8 cellular contexts compared by ENCODE assay signal in genomic region chr1:244435562-244436205, GRCh38. TPM values are rescaled to one million over a fixed set of nuclear protein-coding genes. Genes with fewer than 3 reads are reported as not detected.
DNase-seq lines count a peak whose midpoint lies in the region; ATAC-seq and TF ChIP-seq lines count a peak whose summit lies in the region.

No MANE protein-coding gene starts in this region.

- peak overlapping the region; percentile 59 for H3K4me2 ChIP-seq in SK-N-SH

- no peak for ATAC-seq in GM19452 (IDR thresholded peaks at IDR 0.05; ENCODE audit: unreplicated experiment)

- TF ChIP-seq EP300 in SK-N-SH (IDR thresholded peaks at IDR 0.05; ENCODE audit: borderline replicate concordance in 1 of 2, low read depth in 1 of 2, low read length in 1 of 2): no peak

- peak overlapping the region; percentile 48 for H3K9ac ChIP-seq in SK-N-SH

- 39% methylated on average over 6 of the region's 6 CpGs for WGBS in SK-N-SH (ENCODE audit: low lambda C conversion rate)

- peaks cover 57% of the 10 kb centered on the region for H3K79me2 ChIP-seq in SK-N-SH (ENCODE audit: insufficient read depth)

- no peak overlapping the region for H2AFZ ChIP-seq in SK-N-SH (ENCODE audit: low read depth)

- no peak for TF ChIP-seq RAD21 in SK-N-SH (IDR thresholded peaks at IDR 0.05; ENCODE audit: low read length)

- H3K27ac ChIP-seq in SK-N-SH (ENCODE audit: low read depth in 2 of 2, low read length in 1 of 2) (peak overlapping the region; percentile 73 to 91; a peak in 3 of 4 replicates), neutrophil (peak overlapping the region; percentile 58)

- H3K4me1 ChIP-seq in SK-N-SH (ENCODE audit: control insufficient read depth in 1 of 2, insufficient read depth in 2 of 2, low read depth in 1 of 2, low read length in 1 of 2) (peaks cover 11 to 21% of the 10 kb centered on the region in 2 experiments), neutrophil (ENCODE audit: control insufficient read depth in 1 of 2, insufficient read depth in 1 of 2, low read depth in 1 of 2, low read length in 1 of 2) (peaks cover 7 to 18% of the 10 kb centered on the region in 2 experiments)

- H3K9me3 ChIP-seq in SK-N-SH: no peaks in the 10 kb centered on the region
- no peaks in the 10 kb centered on the region for H3K9me3 ChIP-seq in neutrophil

- POLR2A ChIA-PET in SK-N-SH (lab: Yijun Ruan, JAX): no interaction called here

- H4K20me1 ChIP-seq in SK-N-SH (ENCODE audit: insufficient read depth): no peaks in the 10 kb centered on the region

- CTCF ChIA-PET in SK-N-SH (lab: Yijun Ruan, JAX): interaction anchor here (0.6 kb wide), 1 partner anchor 694 kb away, joined by 3 read pairs; no protein-coding TSS in a partner anchor

- H3K27me3 ChIP-seq in SK-N-SH (ENCODE audit: insufficient read depth): no peaks in the 10 kb centered on the region
- H3K27me3 ChIP-seq in neutrophil: no peaks in the 10 kb centered on the region

- H3F3A ChIP-seq in SK-N-SH (replicated peaks; ENCODE audit: insufficient read depth): peaks cover 31% of the 10 kb centered on the region

- no peak overlapping the region; a peak in 1 of 4 replicates for H3K4me3 ChIP-seq in SK-N-SH (ENCODE audit: low read depth in 2 of 2, low read length in 1 of 2)
- H3K4me3 ChIP-seq in choroid plexus epithelial cell (ENCODE audit: low read depth, low read length): no peak overlapping the region
- no peak overlapping the region for H3K4me3 ChIP-seq in neutrophil (ENCODE audit: low read depth in 1 of 2, low read length in 1 of 2)

- TF ChIP-seq CTCF in SK-N-SH (IDR thresholded peaks at IDR 0.05) (no peak), choroid plexus epithelial cell (conservative IDR thresholded peaks at IDR 0.05; ENCODE audit: low read depth, low read length) (no peak), neutrophil (IDR thresholded peaks at IDR 0.05) (no peak)

- H3K9me2 ChIP-seq in SK-N-SH: no peaks in the 10 kb centered on the region

- DNase-seq in ELR (ENCODE audit: low read depth) (peak; percentile 80), SK-N-SH (no peak), choroid plexus epithelial cell (ENCODE audit: low read depth) (peak; percentile 76), DMS53 (lab: John Stamatoyannopoulos, UW) (no peak), NOMO-1 treated with DMSO at 0.1 percent for 48 hours (lab: John Stamatoyannopoulos, UW; ENCODE audit: unreplicated experiment) (no peak), midbrain (lab: John Stamatoyannopoulos, UW) (no peak)

- peaks cover 31 to 35% of the 10 kb centered on the region in 2 experiments for H3K36me3 ChIP-seq in SK-N-SH (replicated peaks in 1 of 2; ENCODE audit: control insufficient read depth in 1 of 2, insufficient read depth in 2 of 2, low read length in 1 of 2)
- peaks cover 37% of the 10 kb centered on the region for H3K36me3 ChIP-seq in neutrophil

TF ChIP-seq in SK-N-SH, 30 proteins besides CTCF, POLR2A, EP300 and RAD21:
- TF ChIP-seq MEF2A (IDR thresholded peaks at IDR 0.05; ENCODE audit: borderline replicate concordance, low read depth): no peak
- TF ChIP-seq TCF12 (IDR thresholded peaks at IDR 0.05): peak; percentile 33; the same call in 1 of the 2 replicates

RNA-seq across cellular contexts. Expression of gene ADSS2, which starts 16.0 kb away (rescaled TPM):
- 30.7 and 35.7 TPM in 2 replicates for polyA plus RNA-seq in SK-N-SH (2012; rRNA removed)
- 46.1 and 62.1 TPM in 2 replicates for polyA plus RNA-seq in SK-N-SH (2012; cell fraction: cytosol; rRNA removed)
- polyA plus RNA-seq in SK-N-SH (2012; cell fraction: nucleus; rRNA removed): 14.4 and 21.8 TPM in 2 replicates

RNA-seq across cellular contexts. Expression of gene CATSPERE, which starts 25.4 kb away (rescaled TPM):
- polyA plus RNA-seq in SK-N-SH (2012; rRNA removed): 0.30 and 0.54 TPM in 2 replicates
- 0.16 and 0.27 TPM in 2 replicates for polyA plus RNA-seq in SK-N-SH (2012; cell fraction: cytosol; rRNA removed)
- 0.95 and 2.5 TPM in 2 replicates for polyA plus RNA-seq in SK-N-SH (2012; cell fraction: nucleus; rRNA removed)

Comparison
In these comparisons a context has a peak if more than half of its experiments do, and no peak if none do; other contexts are left out.
1. DNase-seq: peak in ELR (single experiment) and choroid plexus epithelial cell (single experiment); none in SK-N-SH (single experiment), DMS53 (single experiment), NOMO-1 treated with DMSO at 0.1 percent for 48 hours (single experiment) and midbrain (single experiment).